ENCODE assay signal across 9 cellular contexts in the genomic region with DNA sequence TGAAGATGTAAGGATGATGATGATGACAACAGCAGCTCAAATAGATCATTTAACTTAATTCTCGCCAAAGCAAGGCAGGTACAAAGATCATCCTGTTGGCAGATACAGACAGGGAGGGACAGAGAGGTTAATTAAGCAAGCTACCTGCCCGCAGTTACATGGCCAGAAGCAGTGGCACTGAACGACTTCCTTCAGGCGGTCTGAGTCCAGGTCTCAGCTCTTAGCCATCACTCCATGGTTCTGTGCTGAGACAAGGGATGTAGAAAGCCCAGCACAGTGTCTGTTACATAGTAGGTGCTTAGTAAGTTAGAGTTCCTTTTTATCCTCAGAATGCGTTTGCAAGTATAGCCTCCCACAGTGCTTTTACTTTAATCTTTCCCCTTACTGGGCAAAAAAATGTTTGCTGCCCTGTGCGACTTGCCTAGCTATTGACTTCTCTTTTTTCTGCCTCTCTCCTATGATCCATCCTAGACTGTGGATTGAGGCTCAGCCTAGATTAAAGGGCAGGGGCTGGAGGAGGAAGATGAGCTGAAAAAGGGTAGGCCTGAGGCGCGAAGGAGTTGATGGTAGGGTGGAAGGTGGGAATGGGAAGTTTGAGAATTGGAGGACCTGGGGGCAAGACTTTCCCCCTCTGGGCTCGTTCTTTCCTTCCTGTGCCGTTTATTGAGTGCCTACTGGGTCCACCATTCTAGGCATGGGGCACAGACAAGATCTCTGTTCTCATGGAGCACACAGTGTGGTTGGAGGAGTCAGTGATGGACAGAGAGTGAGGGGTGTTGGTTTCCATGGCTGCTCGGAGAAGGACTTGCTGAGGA.
DNase-seq lines count a peak whose midpoint lies in the region; ATAC-seq and TF ChIP-seq lines count a peak whose summit lies in the region.
"Had no signal": no experiment of that assay in that cellular context is flagged by ENCODE, and none has a peak within 500 bp of the region (broad histone marks: within the 10 kb centered on the region; RNA-seq: fewer than 3 reads in every experiment).

No MANE protein-coding gene starts in this region.

- H3K14ac ChIP-seq in IMR-90 (replicated peaks; ENCODE audit: low read depth, low read length) = peak overlapping the region; percentile 34

- H2AK5ac ChIP-seq in IMR-90 (ENCODE audit: low read depth, low read length) = peak overlapping the region; percentile 74

- peak overlapping the region; percentile 71 for H2AK9ac ChIP-seq in IMR-90 (replicated peaks; ENCODE audit: low read depth, low read length, poor library complexity)

- H3K23ac ChIP-seq in IMR-90 (ENCODE audit: low read depth, low read length) = peak overlapping the region; percentile 61; the same call in 1 of the 2 replicates

- peak overlapping the region; percentile 40 to 78 (median 76) for H3K4me3 Mint-ChIP-seq in CD4-positive, CD25-positive, alpha-beta regulatory T cell
- H3K4me3 Mint-ChIP-seq in activated naive CD8-positive, alpha-beta T cell treated with anti-CD3 and anti-CD28 coated beads, Interleukin-2, amount 50 U/mL, for 24 hours = peak overlapping the region; percentile 72

- H3K79me2 ChIP-seq in neural cell (replicated peaks; ENCODE audit: insufficient read depth, low read length) = no peaks in the 10 kb centered on the region

- no peak for TF ChIP-seq RAD21 in IMR-90 (IDR thresholded peaks at IDR 0.05; ENCODE audit: low read length)
- TF ChIP-seq RAD21 in neural cell (conservative IDR thresholded peaks at IDR 0.05) = no peak

- H3K9me2 ChIP-seq in neural cell (ENCODE audit: insufficient read depth, low read length) = no peaks in the 10 kb centered on the region

- no peak for ATAC-seq in CD4-positive, CD25-positive, alpha-beta regulatory T cell (ENCODE audit: low read depth in 2 of 2)
- no peak for ATAC-seq in IMR-90 (ENCODE audit: low read depth)
- no peak for ATAC-seq in activated naive CD8-positive, alpha-beta T cell treated with anti-CD3 and anti-CD28 coated beads, Interleukin-2, amount 50 U/mL, for 24 hours
- no peak for ATAC-seq in HG03439 (IDR thresholded peaks at IDR 0.05; ENCODE audit: unreplicated experiment)
- no peak for ATAC-seq in HG02938 (IDR thresholded peaks at IDR 0.05; ENCODE audit: unreplicated experiment)

- peak overlapping the region; percentile 81 for H3K27ac ChIP-seq in CD4-positive, CD25-positive, alpha-beta regulatory T cell (ENCODE audit: insufficient read depth, low read length, poor library complexity, severe bottlenecking)
- H3K27ac ChIP-seq in IMR-90 (ENCODE audit: insufficient read depth, low read length) (no peak overlapping the region), neural cell (ENCODE audit: low read length) (peak overlapping the region; percentile 93)

- no peak for TF ChIP-seq EP300 in neural cell (conservative IDR thresholded peaks at IDR 0.05; ENCODE audit: poor library complexity, severe bottlenecking)

- H3K56ac ChIP-seq in IMR-90 (ENCODE audit: extremely low read depth, insufficient read depth, low read length) = no peak overlapping the region

- POLR2A ChIA-PET in IMR-90 (lab: Charles Lee; ENCODE audit: unreplicated experiment) = no interaction called here

- peak overlapping the region; percentile 87 to 96 (median 93) for H3K27ac Mint-ChIP-seq in CD4-positive, CD25-positive, alpha-beta regulatory T cell
- peak overlapping the region; percentile 95 for H3K27ac Mint-ChIP-seq in activated naive CD8-positive, alpha-beta T cell treated with anti-CD3 and anti-CD28 coated beads, Interleukin-2, amount 50 U/mL, for 24 hours

- H4K91ac ChIP-seq in IMR-90 (ENCODE audit: insufficient read depth, low read depth, low read length) = peak overlapping the region; percentile 63; the same call in 1 of the 2 replicates

- H3K4ac ChIP-seq in IMR-90 (ENCODE audit: low read depth, low read length) = peak overlapping the region; percentile 57

- no peak overlapping the region for H3K18ac ChIP-seq in IMR-90 (ENCODE audit: low read depth, low read length)

- peak overlapping the region; percentile 78; the same call in 1 of the 3 replicates for H2BK15ac ChIP-seq in IMR-90 (ENCODE audit: low read depth, low read length)

- CTCF ChIA-PET in IMR-90 (lab: Yijun Ruan, JAX) = interaction anchor here (0.8 to 4.5 kb wide), 8 partner anchors 11 to 175 kb away, joined by 3 to 52 read pairs (median 4); no protein-coding TSS in a partner anchor

- peak overlapping the region in 1 of 2 experiments; percentile 33; a peak in 1 of 4 replicates for H4K8ac ChIP-seq in IMR-90 (ENCODE audit: low read depth in 2 of 2, low read length in 2 of 2)

- no peak for DNase-seq in CD4-positive, CD25-positive, alpha-beta regulatory T cell
- DNase-seq in IMR-90 (no peak), NCI-H748 (lab: John Stamatoyannopoulos, UW; ENCODE audit: unreplicated experiment) (no peak), NCI-H1048 (lab: John Stamatoyannopoulos, UW) (no peak)
- DNase-seq in activated naive CD8-positive, alpha-beta T cell treated with anti-CD3 and anti-CD28 coated beads, Interleukin-2, amount 50 U/mL, for 24 hours = no peak
- DNase-seq: heart right ventricle had no signal

- dilution Hi-C loops in IMR-90 (cut with HindIII; ENCODE audit: low sequenced_read_pairs, unreplicated experiment) = no loop called here

- peaks cover 56% of the 10 kb centered on the region for H3K4me1 ChIP-seq in CD4-positive, CD25-positive, alpha-beta regulatory T cell (ENCODE audit: control insufficient read depth, insufficient read depth, low read length, poor library complexity, severe bottlenecking)
- H3K4me1 ChIP-seq in IMR-90 (ENCODE audit: control insufficient read depth, insufficient read depth, low read length) = peaks cover 9% of the 10 kb centered on the region

- no peaks in the 10 kb centered on the region for H3K27me3 ChIP-seq in CD4-positive, CD25-positive, alpha-beta regulatory T cell (ENCODE audit: control insufficient read depth, insufficient read depth, low read length)
- H3K27me3 ChIP-seq in IMR-90 (ENCODE audit: control insufficient read depth, insufficient read depth, low read length) (no peaks in the 10 kb centered on the region), neural cell (ENCODE audit: insufficient read depth, low read depth, low read length) (no peaks in the 10 kb centered on the region)
- H3K27me3 ChIP-seq: heart right ventricle had no signal

- H3F3A ChIP-seq in neural cell (ENCODE audit: insufficient read depth, low read length, poor library complexity, severe bottlenecking) = no peaks in the 10 kb centered on the region

- BruUV-seq in IMR-90 (replicated peaks; lab: Mats Ljungman, UMichigan) = no TSS peak

- peak overlapping the region; percentile 5 for H2BK5ac ChIP-seq in IMR-90 (ENCODE audit: low read depth, low read length, poor library complexity, severe bottlenecking)

- H3K79me1 ChIP-seq in IMR-90 (ENCODE audit: low read depth in 1 of 2, low read length in 2 of 2) = peaks cover 19 to 62% of the 10 kb centered on the region in 2 experiments

- H4K5ac ChIP-seq in IMR-90 (ENCODE audit: low read depth, low read length) = peak overlapping the region; percentile 64; the same call in 1 of the 2 replicates

- H3K9me3 Mint-ChIP-seq in CD4-positive, CD25-positive, alpha-beta regulatory T cell = no peaks in the 10 kb centered on the region
- H3K9me3 Mint-ChIP-seq in activated naive CD8-positive, alpha-beta T cell treated with anti-CD3 and anti-CD28 coated beads, Interleukin-2, amount 50 U/mL, for 24 hours = no peaks in the 10 kb centered on the region

- H4K20me1 ChIP-seq in IMR-90 (ENCODE audit: insufficient read depth, low read length) (peaks cover 3% of the 10 kb centered on the region; the same call in 1 of the 2 replicates), neural cell (ENCODE audit: insufficient read depth) (no peaks in the 10 kb centered on the region)

- H3K4me3 ChIP-seq in CD4-positive, CD25-positive, alpha-beta regulatory T cell (ENCODE audit: low read depth, low read length) = peak overlapping the region; percentile 74
- H3K4me3 ChIP-seq in IMR-90 (ENCODE audit: insufficient read depth, low read depth, low read length) = no peak overlapping the region
- H3K4me3 ChIP-seq in neural cell (ENCODE audit: low read length) = no peak overlapping the region

- no peaks in the 10 kb centered on the region for H3K9me3 ChIP-seq in CD4-positive, CD25-positive, alpha-beta regulatory T cell (ENCODE audit: control insufficient read depth in 2 of 2, low read length in 2 of 2)
- H3K9me3 ChIP-seq in IMR-90 (ENCODE audit: control insufficient read depth, insufficient read depth, low read length) (no peaks in the 10 kb centered on the region), neural cell (ENCODE audit: low read length) (no peaks in the 10 kb centered on the region)
- H3K9me3 ChIP-seq: heart right ventricle had no signal

- H3K36me3 Mint-ChIP-seq in CD4-positive, CD25-positive, alpha-beta regulatory T cell = peaks cover 16% of the 10 kb centered on the region
- peaks cover 7% of the 10 kb centered on the region for H3K36me3 Mint-ChIP-seq in activated naive CD8-positive, alpha-beta T cell treated with anti-CD3 and anti-CD28 coated beads, Interleukin-2, amount 50 U/mL, for 24 hours (ENCODE audit: low read depth)

- no peak overlapping the region for H3K9ac ChIP-seq in IMR-90 (ENCODE audit: low read depth, low read length)
- peak overlapping the region; percentile 74 for H3K9ac ChIP-seq in neural cell (ENCODE audit: low read length)

- TF ChIP-seq CTCF in IMR-90 (conservative IDR thresholded peaks at IDR 0.05; ENCODE audit: low read depth, low read length) (no peak), neural cell (IDR thresholded peaks at IDR 0.05; ENCODE audit: poor library complexity, severe bottlenecking) (no peak)

- in situ Hi-C loops in IMR-90 (cut with MboI; ENCODE audit: low sequenced_read_pairs) = loop anchor here (10.0 kb wide), 1 partner anchor 254 kb away; no protein-coding TSS in a partner anchor

- H3K27me3 Mint-ChIP-seq in CD4-positive, CD25-positive, alpha-beta regulatory T cell = no peaks in the 10 kb centered on the region
- no peaks in the 10 kb centered on the region for H3K27me3 Mint-ChIP-seq in activated naive CD8-positive, alpha-beta T cell treated with anti-CD3 and anti-CD28 coated beads, Interleukin-2, amount 50 U/mL, for 24 hours

- intact Hi-C loops in IMR-90 (cut with micrococcal nuclease) = loop anchor here (1.0 to 5.0 kb wide), 3 partner anchors 106 to 341 kb away; a partner anchor contains a TSS

- H3K4me2 ChIP-seq in IMR-90 (ENCODE audit: low read depth, low read length) = no peak overlapping the region
- H3K4me2 ChIP-seq in neural cell (ENCODE audit: low read length) = no peak overlapping the region

- H2AFZ ChIP-seq in IMR-90 (replicated peaks; ENCODE audit: low read length, poor library complexity) = no peak overlapping the region
- no peak overlapping the region for H2AFZ ChIP-seq in neural cell (ENCODE audit: low read depth, low read length)

- H3K4me1 Mint-ChIP-seq in CD4-positive, CD25-positive, alpha-beta regulatory T cell = peaks cover 29 to 68% (median 50%) of the 10 kb centered on the region in 4 donors
- H3K4me1 Mint-ChIP-seq in activated naive CD8-positive, alpha-beta T cell treated with anti-CD3 and anti-CD28 coated beads, Interleukin-2, amount 50 U/mL, for 24 hours = peaks cover 74% of the 10 kb centered on the region

- H3K9me1 ChIP-seq in IMR-90 (ENCODE audit: insufficient read depth, low read length) = peaks cover 15% of the 10 kb centered on the region; the same call in 1 of the 2 replicates

- no peak for TF ChIP-seq POLR2A in IMR-90 (IDR thresholded peaks at IDR 0.05; ENCODE audit: low read depth, low read length)

- peaks cover 13% of the 10 kb centered on the region for H3K36me3 ChIP-seq in CD4-positive, CD25-positive, alpha-beta regulatory T cell (ENCODE audit: control insufficient read depth, insufficient read depth, low read length)
- H3K36me3 ChIP-seq in IMR-90 (ENCODE audit: control insufficient read depth, insufficient read depth, low read length) = no peaks in the 10 kb centered on the region
- no peaks in the 10 kb centered on the region for H3K36me3 ChIP-seq in neural cell (ENCODE audit: insufficient read depth, low read length)

- peak overlapping the region; percentile 47; the same call in 1 of the 2 replicates for H2BK20ac ChIP-seq in IMR-90 (ENCODE audit: low read depth, low read length)

- peak overlapping the region; percentile 34 for H2BK120ac ChIP-seq in IMR-90 (ENCODE audit: low read depth, low read length)

- WGBS in IMR-90 (ENCODE audit: extremely low coverage in 2 of 2, insufficient read length in 1 of 2), 2 experiments = 87 to 100% methylated on average over 2 to 3 of the region's 11 CpGs
